ENCODE assay signal across 1 cellular context in genomic region chr9:127980706-127981558, GRCh38.
A peak's percentile ranks its signal among the peaks of the same experiment; 100 is the strongest.
TF ChIP-seq lines count a peak whose summit lies in the region.

Gene EEIG1 (minus strand): TSS chr9:127980989. CDS start chr9:127980137, 852 bp downstream.

TF ChIP-seq in K562, 482 proteins besides CTCF, POLR2A, EP300 and RAD21 (continued from another document and continues in another):
- TF ChIP-seq ZBTB40 (IDR thresholded peaks at IDR 0.05) (0 out of 2 replicates have a peak, but pooled peaks have one; percentile 34), ZBTB40 (CRISPR knock-in tag; IDR thresholded peaks at IDR 0.05) (no peak), NONO (IDR thresholded peaks at IDR 0.05; ENCODE audit: low read depth in 2 of 2, low read length in 1 of 2) (peak in 1 of 2 experiments; percentile 75; a peak in 3 of 4 replicates), PRDM10 (IDR thresholded peaks at IDR 0.05; ENCODE audit: partially characterized antibody) (peak; percentile 68), ZNF347 (CRISPR knock-in tag; IDR thresholded peaks at IDR 0.05; ENCODE audit: low read depth) (no peak), PCBP1 (IDR thresholded peaks at IDR 0.05; ENCODE audit: low read depth, low read length, poor library complexity, severe bottlenecking) (no peak), SOX6 (IDR thresholded peaks at IDR 0.05) (0 out of 2 replicates have a peak, but pooled peaks have one; percentile 19), EGR1 (conservative IDR thresholded peaks at IDR 0.05) (peak; percentile 53), PHF8 (IDR thresholded peaks at IDR 0.05; ENCODE audit: borderline replicate concordance, low read length) (peak; percentile 83; the same call in 1 of the 2 replicates), NR2C1 (IDR thresholded peaks at IDR 0.05) (no peak), NR2C1 (tag; IDR thresholded peaks at IDR 0.05) (peak; percentile 43; the same call in 1 of the 2 replicates), RCOR1 (IDR thresholded peaks at IDR 0.05; ENCODE audit: borderline replicate concordance in 1 of 2, low read depth in 2 of 2, low read length in 2 of 2) (0 out of 4 replicates have a peak, but pooled peaks of 1 of the 2 experiments have one; percentile 19), ETV5 (CRISPR knock-in tag; IDR thresholded peaks at IDR 0.05; ENCODE audit: low read depth) (no peak), LARP7 (IDR thresholded peaks at IDR 0.05) (no peak), NRF1 (conservative IDR thresholded peaks at IDR 0.05 in 1 of 2, IDR thresholded peaks at IDR 0.05 in 1 of 2) (peak; percentile 87 to 90), TOE1 (IDR thresholded peaks at IDR 0.05; ENCODE audit: borderline replicate concordance) (peak; percentile 61; the same call in 1 of the 2 replicates), TOE1 (CRISPR knock-in tag; IDR thresholded peaks at IDR 0.05; ENCODE audit: borderline replicate concordance, low read depth) (no peak), CREM (IDR thresholded peaks at IDR 0.05; ENCODE audit: low read depth) (peak; percentile 14; the same call in 1 of the 2 replicates), ZNF780A (CRISPR knock-in tag; IDR thresholded peaks at IDR 0.05) (no peak), SMAD3 (CRISPR knock-in tag; conservative IDR thresholded peaks at IDR 0.05) (no peak), ESRRB (CRISPR knock-in tag; IDR thresholded peaks at IDR 0.05; ENCODE audit: borderline replicate concordance) (no peak), ELF4 (CRISPR knock-in tag; IDR thresholded peaks at IDR 0.05) (0 out of 2 replicates have a peak, but pooled peaks have one; percentile 14), TEAD1 (CRISPR knock-in tag; IDR thresholded peaks at IDR 0.05) (peak; percentile 5 to 61; a peak in 1 of 4 replicates), MTF1 (CRISPR knock-in tag; IDR thresholded peaks at IDR 0.05; ENCODE audit: borderline replicate concordance) (no peak), MAZ (CRISPR knock-in tag; conservative IDR thresholded peaks at IDR 0.05 in 1 of 2, IDR thresholded peaks at IDR 0.05 in 1 of 2) (peak; percentile 42 to 84), GATAD2A (IDR thresholded peaks at IDR 0.05) (0 out of 2 replicates have a peak, but pooled peaks have one; percentile 24), ZNF239 (CRISPR knock-in tag; IDR thresholded peaks at IDR 0.05) (no peak), CCNT2 (IDR thresholded peaks at IDR 0.05; ENCODE audit: borderline replicate concordance, extremely low read depth, insufficient read length, low read depth, low read length) (peak; percentile 26), FIP1L1 (IDR thresholded peaks at IDR 0.05; ENCODE audit: low read depth, low read length, poor library complexity, severe bottlenecking) (no peak), ZNF766 (CRISPR knock-in tag; conservative IDR thresholded peaks at IDR 0.05) (no peak), RBM15 (IDR thresholded peaks at IDR 0.05; ENCODE audit: insufficient read depth, low read length) (no peak), VEZF1 (CRISPR knock-in tag; IDR thresholded peaks at IDR 0.05) (peak; percentile 81), TGIF2 (CRISPR knock-in tag; IDR thresholded peaks at IDR 0.05) (no peak), TFE3 (CRISPR knock-in tag; IDR thresholded peaks at IDR 0.05) (no peak), MNT (conservative IDR thresholded peaks at IDR 0.05) (peak in 1 of 2 experiments; percentile 53; a peak in 1 of 4 replicates), MEF2D (tag; conservative IDR thresholded peaks at IDR 0.05; ENCODE audit: low read depth) (no peak), HNRNPK (IDR thresholded peaks at IDR 0.05; ENCODE audit: low read depth, low read length, poor library complexity, severe bottlenecking) (no peak), TAF7 (tag; IDR thresholded peaks at IDR 0.05) (0 out of 2 replicates have a peak, but pooled peaks have one; percentile 17), TAF1 (IDR thresholded peaks at IDR 0.05; ENCODE audit: control insufficient read depth, extremely low read depth, insufficient read depth, low read length, severe bottlenecking) (peak; percentile 69), CHD2 (IDR thresholded peaks at IDR 0.05; ENCODE audit: low read depth, low read length) (peak; percentile 38; the same call in 1 of the 2 replicates), BCOR (IDR thresholded peaks at IDR 0.05) (0 out of 2 replicates have a peak, but pooled peaks have one; percentile 42), FOXK2 (conservative IDR thresholded peaks at IDR 0.05 in 1 of 2, IDR thresholded peaks at IDR 0.05 in 1 of 2; ENCODE audit: low read depth in 2 of 2) (0 out of 4 replicates have a peak, but pooled peaks of 1 of the 2 experiments have one; percentile 28), YY1 (IDR thresholded peaks at IDR 0.05; ENCODE audit: borderline replicate concordance in 1 of 3, control insufficient read depth in 1 of 3, extremely low read depth in 1 of 3, insufficient read depth in 3 of 3, insufficient read length in 1 of 3, insufficient replicate concordance in 2 of 3, low read depth in 1 of 3, low read length in 2 of 3) (peak in 1 of 3 experiments; percentile 19), CHD1 (IDR thresholded peaks at IDR 0.05; ENCODE audit: low read length) (peak; percentile 8), SUPT5H (IDR thresholded peaks at IDR 0.05) (peak; percentile 81), HDAC6 (IDR thresholded peaks at IDR 0.05; ENCODE audit: low read depth, low read length) (no peak), SNAPC5 (CRISPR knock-in tag; IDR thresholded peaks at IDR 0.05) (no peak), ILK (tag; IDR thresholded peaks at IDR 0.05; ENCODE audit: borderline replicate concordance, low read depth) (no peak), OTX1 (CRISPR knock-in tag; IDR thresholded peaks at IDR 0.05) (no peak), SP2 (IDR thresholded peaks at IDR 0.05; ENCODE audit: extremely low read depth, low read depth, low read length, poor library complexity, severe bottlenecking) (peak; percentile 64), RFX1 (IDR thresholded peaks at IDR 0.05) (no peak)
